In the genomic region with DNA sequence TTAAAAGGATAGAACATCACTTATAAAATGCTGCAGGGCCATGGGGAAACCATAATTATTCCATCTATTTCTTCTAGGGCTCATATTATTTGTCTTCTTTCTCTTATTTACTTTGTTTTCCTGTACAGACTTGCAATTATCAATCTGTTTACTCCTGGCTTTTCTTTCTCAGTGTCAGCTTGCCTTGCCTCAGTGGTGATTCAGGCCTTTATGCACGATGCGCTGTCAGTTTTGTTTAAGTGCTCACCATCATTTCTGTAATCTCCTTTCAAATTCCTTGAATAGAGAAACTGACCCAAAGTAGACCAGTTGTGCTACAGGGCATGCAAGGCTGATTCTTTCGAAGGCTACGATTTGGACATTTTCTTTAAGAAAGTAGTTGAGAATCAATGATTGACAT, we compare ENCODE assay signal across 15 cellular contexts. TPM values are rescaled to one million over a fixed set of nuclear protein-coding genes. Genes with fewer than 3 reads are reported as not detected.
DNase-seq lines count a peak whose midpoint lies in the region; ATAC-seq and TF ChIP-seq lines count a peak whose summit lies in the region.
"Had no signal": no experiment of that assay in that cellular context is flagged by ENCODE, and none has a peak within 500 bp of the region (broad histone marks: within the 10 kb centered on the region; RNA-seq: fewer than 3 reads in every experiment).

No MANE protein-coding gene starts in this region.

- intact Hi-C loops in CD8-positive, alpha-beta T cell (cut with DNase I, micrococcal nuclease), result loop anchor here in 1 of 2 experiments (5.0 kb wide), 1 partner anchor 1346 kb away; no protein-coding TSS in a partner anchor
- intact Hi-C loops in right cardiac atrium (cut with DNase I), result loop anchor here in 1 of 4 donors (10.0 kb wide), 1 partner anchor 564 kb away; no protein-coding TSS in a partner anchor

- POLR2A ChIA-PET in CD8-positive, alpha-beta T cell (lab: Charles Lee), result no interaction called here

- CTCF ChIA-PET in CD8-positive, alpha-beta T cell (lab: Charles Lee), result interaction anchor here (1.1 to 12.4 kb wide), 4 partner anchors 14 to 471 kb away, joined by 3 to 187 read pairs (median 46); no protein-coding TSS in a partner anchor

- no peak overlapping the region for H3K27ac ChIP-seq in CD8-positive, alpha-beta T cell (ENCODE audit: low read depth, low read length)
- no peak overlapping the region for H3K27ac ChIP-seq in right cardiac atrium (ENCODE audit: low read length)
- H3K27ac ChIP-seq: BLaER1 treated with 17β-estradiol and CSF1 and Interleukin-3, amounts not matched to agents 10 nM and 100 nM; GM23248 had no signal

- TF ChIP-seq CTCF in CD8-positive, alpha-beta T cell (IDR thresholded peaks at IDR 0.05), result no peak

- no peak for DNase-seq in CD8-positive, alpha-beta T cell
- DNase-seq in NCI-H69 (lab: John Stamatoyannopoulos, UW) (peak; percentile 28), memory B cell (ENCODE audit: low spot score in 2 of 2) (no peak), right cardiac atrium (no peak), GOT3 (lab: John Stamatoyannopoulos, UW) (no peak)
- DNase-seq: DMS153, DMS79, GDM1, HCEC 1CT, IMR-90 had no signal

- H3K9me3 ChIP-seq in CD8-positive, alpha-beta T cell (ENCODE audit: low read length), result no peaks in the 10 kb centered on the region
- H3K9me3 ChIP-seq in right cardiac atrium (ENCODE audit: control insufficient read depth, low read length), result no peaks in the 10 kb centered on the region
- H3K9me3 ChIP-seq: BLaER1 treated with 17β-estradiol and CSF1 and Interleukin-3, amounts not matched to agents 10 nM and 100 nM had no signal

- H3K27me3 ChIP-seq in CD8-positive, alpha-beta T cell (ENCODE audit: insufficient read depth, low read length), result no peaks in the 10 kb centered on the region
- no peaks in the 10 kb centered on the region for H3K27me3 ChIP-seq in right cardiac atrium (ENCODE audit: control insufficient read depth, insufficient read depth)
- H3K27me3 ChIP-seq: BLaER1 treated with 17β-estradiol and CSF1 and Interleukin-3, amounts not matched to agents 10 nM and 100 nM had no signal

- peaks cover 36% of the 10 kb centered on the region for H3K4me1 Mint-ChIP-seq in CD8-positive, alpha-beta T cell (ENCODE audit: low read depth)
- peaks cover 16% of the 10 kb centered on the region for H3K4me1 Mint-ChIP-seq in memory B cell

- no peak for ATAC-seq in CD8-positive, alpha-beta T cell
- ATAC-seq in memory B cell (ENCODE audit: low read depth) (no peak), GM18861 (IDR thresholded peaks at IDR 0.05; ENCODE audit: unreplicated experiment) (no peak), right cardiac atrium (no peak)
- ATAC-seq: K562 had no signal

- H3K4me3 ChIP-seq in CD8-positive, alpha-beta T cell (ENCODE audit: low read depth, low read length), result no peak overlapping the region
- no peak overlapping the region for H3K4me3 ChIP-seq in right cardiac atrium (ENCODE audit: low read length)
- H3K4me3 ChIP-seq: BLaER1 treated with 17β-estradiol and CSF1 and Interleukin-3, amounts not matched to agents 10 nM and 100 nM; GM23248; K562 had no signal

- no peaks in the 10 kb centered on the region for H3K27me3 Mint-ChIP-seq in CD8-positive, alpha-beta T cell (ENCODE audit: low read depth)
- no peaks in the 10 kb centered on the region for H3K27me3 Mint-ChIP-seq in memory B cell
- H3K27me3 Mint-ChIP-seq: B cell had no signal

- peaks cover under 1% of the 10 kb centered on the region for H3K36me3 Mint-ChIP-seq in CD8-positive, alpha-beta T cell
- H3K36me3 Mint-ChIP-seq in memory B cell, result peaks cover 2% of the 10 kb centered on the region

- peaks cover 15% of the 10 kb centered on the region for H3K4me1 ChIP-seq in CD8-positive, alpha-beta T cell (ENCODE audit: insufficient read depth, low read length)
- H3K4me1 ChIP-seq in right cardiac atrium (ENCODE audit: control insufficient read depth, insufficient read depth, low read length), result no peaks in the 10 kb centered on the region

- WGBS in right cardiac atrium, result 92% methylated on average over 4 of the region's 4 CpGs

- H3K4me3 Mint-ChIP-seq in CD8-positive, alpha-beta T cell, result no peak overlapping the region
- H3K4me3 Mint-ChIP-seq in memory B cell, result no peak overlapping the region
- H3K4me3 Mint-ChIP-seq: B cell had no signal

- no peaks in the 10 kb centered on the region for H3K36me3 ChIP-seq in CD8-positive, alpha-beta T cell (ENCODE audit: insufficient read depth, low read length)

- H3K27ac Mint-ChIP-seq in CD8-positive, alpha-beta T cell, result peak overlapping the region; percentile 49
- H3K27ac Mint-ChIP-seq in memory B cell, result peak overlapping the region; percentile 28
- H3K27ac Mint-ChIP-seq: B cell had no signal

- H3K9me3 Mint-ChIP-seq in CD8-positive, alpha-beta T cell, result no peaks in the 10 kb centered on the region
- no peaks in the 10 kb centered on the region for H3K9me3 Mint-ChIP-seq in memory B cell

RNA-seq across cellular contexts. Expression of a gene that starts 4.7 kb away (rescaled TPM):
- total RNA-seq in CD8-positive, alpha-beta T cell, result 10 to 100 TPM; 20.3 to 21.4 TPM
- total RNA-seq in right cardiac atrium, result 10 to 100 TPM; 68.4 to 89.2 (median 77.3) TPM
- 59.5 TPM for polyA plus RNA-seq in right cardiac atrium

RNA-seq across cellular contexts. Expression of a gene that starts 5.0 kb away (rescaled TPM):
- 1 to 10 TPM; 5.4 to 6.4 TPM for total RNA-seq in CD8-positive, alpha-beta T cell
- total RNA-seq in right cardiac atrium, result 10 to 100 TPM; 23.1 to 34.3 (median 26.7) TPM
- 26.6 TPM for polyA plus RNA-seq in right cardiac atrium
